14 cellular contexts compared by ENCODE assay signal in genomic region chr4:168304744-168305459, GRCh38. TPM values are rescaled to one million over a fixed set of nuclear protein-coding genes. Genes with fewer than 3 reads are reported as not detected.
A peak's percentile ranks its signal among the peaks of the same experiment; 100 is the strongest.
DNase-seq lines count a peak whose midpoint lies in the region; ATAC-seq, FAIRE-seq and TF ChIP-seq lines count a peak whose summit lies in the region.
"Had no signal": no experiment of that assay in that cellular context is flagged by ENCODE, and none has a peak within 500 bp of the region (broad histone marks: within the 10 kb centered on the region; RNA-seq: fewer than 3 reads in every experiment).

No MANE protein-coding gene starts in this region.

- FAIRE-seq in H54 (lab: Jason Lieb, UNC), result peak; percentile 89

- H3K4me3 ChIP-seq in AG04449 (ENCODE audit: low read depth, low read length) (no peak overlapping the region), fibroblast of mammary gland (ENCODE audit: control insufficient read depth, low read depth, low read length) (no peak overlapping the region)

- DNase-seq in AG04449 (ENCODE audit: low read depth, low spot score) (peak; percentile 72), H54 (ENCODE audit: insufficient read length, low spot score) (no peak), NCI-H446 (lab: John Stamatoyannopoulos, UW) (peak; percentile 11 to 52), fibroblast of mammary gland (ENCODE audit: low read depth) (peak; percentile 75), cardiac septum (ENCODE audit: low spot score) (no peak), head of caudate nucleus (no peak)
- DNase-seq in activated naive CD4-positive, alpha-beta T cell treated with anti-CD3 and anti-CD28 coated beads, Interleukin-2, amount 50 U/mL, for 16 hours, result no peak
- DNase-seq: activated CD4-positive, alpha-beta T cell treated with anti-CD3 and anti-CD28 coated beads for 36 hours; CD8-positive, alpha-beta memory T cell; effector CD4-positive, alpha-beta T cell; kidney; NCI-H524 treated with DMSO at 0.1 percent for 48 hours; SK-N-SH had no signal

- no peak for TF ChIP-seq CTCF in AG04449 (IDR thresholded peaks at IDR 0.05; ENCODE audit: insufficient read depth, low read length, missing control alignments)
- TF ChIP-seq CTCF in fibroblast of mammary gland (conservative IDR thresholded peaks at IDR 0.05; ENCODE audit: control insufficient read depth, insufficient read depth, low read depth, low read length), result no peak

- no peak for TF ChIP-seq POLR2A in H54 (IDR thresholded peaks at IDR 0.05; ENCODE audit: low read depth, low read length)

- intact Hi-C loops in cardiac septum (cut with DNase I), result no loop called here
- intact Hi-C loops in head of caudate nucleus (cut with DNase I), result no loop called here

- POLR2A ChIA-PET in AG04449 (lab: Yijun Ruan, JAX), result no interaction called here

- ATAC-seq in HG03025 (IDR thresholded peaks at IDR 0.05; ENCODE audit: low FRiP score, unreplicated experiment), result no peak
- ATAC-seq: activated CD4-positive, alpha-beta T cell treated with anti-CD3 and anti-CD28 coated beads for 36 hours had no signal

- CTCF ChIA-PET in AG04449 (lab: Yijun Ruan, JAX), result interaction anchor here (1.0 to 1.9 kb wide), 2 partner anchors 11 to 13 kb away, joined by 3 to 7 read pairs; partner anchors contain the start of gene DDX60

RNA-seq across cellular contexts. Expression of gene DDX60, which starts 13.7 kb away (rescaled TPM):
- 10.8 TPM for total RNA-seq in cardiac septum

Comparison
In these comparisons a context has a peak if more than half of its experiments do, and no peak if none do; other contexts are left out.
1. DNase-seq: peak in AG04449 (single experiment), NCI-H446 (2 of 2) and fibroblast of mammary gland (single experiment); none in H54 (single experiment), activated naive CD4-positive, alpha-beta T cell treated with anti-CD3 and anti-CD28 coated beads, Interleukin-2, amount 50 U/mL, for 16 hours (single experiment), cardiac septum (single experiment) and head of caudate nucleus (0 of 42).